8 cellular contexts compared by ENCODE assay signal in the genomic region with DNA sequence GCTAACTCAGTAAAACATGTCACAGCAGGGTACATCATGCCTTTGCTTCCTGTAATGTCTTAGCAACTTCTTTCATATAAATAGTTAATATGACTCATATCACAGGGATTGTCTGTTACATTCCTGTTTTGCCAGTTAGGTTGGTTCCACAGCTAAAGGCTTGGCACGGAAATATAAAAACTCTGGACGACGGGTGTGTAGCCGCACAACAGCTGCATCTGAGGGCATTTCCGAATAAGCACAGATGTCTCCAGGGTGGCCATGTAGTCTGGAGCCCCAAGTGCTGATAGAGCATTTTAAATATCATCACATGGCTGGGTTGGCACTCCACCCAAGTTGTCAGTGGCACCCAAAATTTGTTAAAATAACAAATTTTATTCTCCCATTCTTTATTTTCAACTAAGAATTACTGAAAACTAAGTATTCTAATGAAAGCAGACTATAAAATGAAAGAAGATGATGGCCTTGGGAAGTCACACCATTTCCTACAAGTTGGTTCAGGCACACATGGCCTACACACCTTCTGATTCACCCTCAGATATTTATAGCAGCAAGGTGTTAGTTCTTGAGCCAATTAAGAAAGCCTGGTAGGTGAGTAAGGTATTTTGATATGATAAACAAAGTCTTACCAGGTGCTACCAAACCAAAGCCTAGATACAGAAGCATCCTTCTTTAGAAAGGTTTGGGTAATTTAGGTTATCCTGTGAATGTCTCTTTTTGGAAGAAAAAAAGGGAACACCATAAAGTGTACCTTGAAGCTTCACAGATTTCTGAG.
DNase-seq lines count a peak whose midpoint lies in the region; ATAC-seq and TF ChIP-seq lines count a peak whose summit lies in the region.

No MANE protein-coding gene starts in this region.

- H3K27ac ChIP-seq in OCI-LY1 (ENCODE audit: low read depth, low read length, poor library complexity, severe bottlenecking): peak overlapping the region; percentile 97
- peak overlapping the region in 35 of 59 donors; percentile 3 to 64 (median 34) for H3K27ac ChIP-seq in dorsolateral prefrontal cortex
- H3K27ac ChIP-seq in osteoblast (ENCODE audit: low read depth, low read length): peak overlapping the region; percentile 83

- H3K27me3 ChIP-seq in OCI-LY1 (ENCODE audit: insufficient read depth, low read length): no peaks in the 10 kb centered on the region
- no peaks in the 10 kb centered on the region for H3K27me3 ChIP-seq in dorsolateral prefrontal cortex
- no peaks in the 10 kb centered on the region for H3K27me3 ChIP-seq in osteoblast (ENCODE audit: insufficient read depth, low read length)

- TF ChIP-seq CTCF in OCI-LY1 (IDR thresholded peaks at IDR 0.05; ENCODE audit: low read length) (no peak), dorsolateral prefrontal cortex (IDR thresholded peaks at IDR 0.05 in 54 of 56, conservative IDR thresholded peaks at IDR 0.05 in 2 of 56; ENCODE audit: low read depth in 1 of 56, partially characterized antibody in 56 of 56) (no peak), osteoblast (IDR thresholded peaks at IDR 0.05; ENCODE audit: extremely low read depth, low read depth, low read length) (no peak)

- ATAC-seq in HG02610 (IDR thresholded peaks at IDR 0.05; ENCODE audit: unreplicated experiment) (peak; percentile 16), GM19467 (IDR thresholded peaks at IDR 0.05; ENCODE audit: unreplicated experiment) (no peak)

- H2AFZ ChIP-seq in OCI-LY1 (ENCODE audit: low read length): no peak overlapping the region
- no peak overlapping the region for H2AFZ ChIP-seq in osteoblast (ENCODE audit: low read length)

- H3K9me3 ChIP-seq in OCI-LY1 (ENCODE audit: low read length): 0 out of 2 replicates have a peak, but pooled peaks cover 2% of the 10 kb centered on the region
- H3K9me3 ChIP-seq in osteoblast (ENCODE audit: low read depth, low read length): no peaks in the 10 kb centered on the region

- H3K4me2 ChIP-seq in OCI-LY1 (ENCODE audit: low read length): peak overlapping the region; percentile 20
- peak overlapping the region; percentile 51 for H3K4me2 ChIP-seq in osteoblast (ENCODE audit: insufficient read depth, low read length)

- H4K20me1 ChIP-seq in OCI-LY1 (ENCODE audit: insufficient read depth, low read length) (no peaks in the 10 kb centered on the region), osteoblast (ENCODE audit: insufficient read depth, low read length) (no peaks in the 10 kb centered on the region)

- H3K4me1 ChIP-seq in OCI-LY1 (ENCODE audit: insufficient read depth, low read length, severe bottlenecking) (peaks cover 49% of the 10 kb centered on the region), osteoblast (ENCODE audit: insufficient read depth, low read length) (peaks cover 30% of the 10 kb centered on the region)

- no peaks in the 10 kb centered on the region for H3K9me2 ChIP-seq in OCI-LY1 (ENCODE audit: low read depth, low read length)

- H3F3A ChIP-seq in OCI-LY1 (ENCODE audit: insufficient read depth, low read length): 0 out of 2 replicates have a peak, but pooled peaks cover 9% of the 10 kb centered on the region

- H3K4me3 ChIP-seq in OCI-LY1 (ENCODE audit: low read depth, low read length, poor library complexity, severe bottlenecking) (no peak overlapping the region), dorsolateral prefrontal cortex (no peak overlapping the region), osteoblast (ENCODE audit: insufficient read depth, low read length) (no peak overlapping the region)

- peak overlapping the region; percentile 48 for H3K9ac ChIP-seq in OCI-LY1 (ENCODE audit: low read length)

- intact Hi-C loops in dorsolateral prefrontal cortex (cut with DNase I): no loop called here

- H3K36me3 ChIP-seq in OCI-LY1 (ENCODE audit: insufficient read depth, low read length) (no peaks in the 10 kb centered on the region), osteoblast (ENCODE audit: insufficient read depth, low read length) (no peaks in the 10 kb centered on the region)

- DNase-seq in GM04503 (ENCODE audit: low read depth) (peak; percentile 69), dorsolateral prefrontal cortex (peak in 1 of 10 donors; percentile 24), osteoblast (ENCODE audit: insufficient read length, low spot score, missing footprints) (peak; percentile 48), NCI-H1694 treated with DMSO at 0.1 percent for 48 hours (lab: John Stamatoyannopoulos, UW) (no peak)
- DNase-seq in activated CD8-positive, alpha-beta memory T cell treated with anti-CD3 and anti-CD28 coated beads, Interleukin-2, amount 50 U/mL, for 48 hours: no peak

- H3K79me2 ChIP-seq in OCI-LY1 (ENCODE audit: insufficient read depth, low read length): no peaks in the 10 kb centered on the region
- no peaks in the 10 kb centered on the region for H3K79me2 ChIP-seq in osteoblast (ENCODE audit: insufficient read depth, low read length)

Comparison
In these comparisons a context has a peak if more than half of its experiments do, and no peak if none do; other contexts are left out.
1. DNase-seq: peak in GM04503 (single experiment) and osteoblast (single experiment); none in NCI-H1694 treated with DMSO at 0.1 percent for 48 hours (single experiment) and activated CD8-positive, alpha-beta memory T cell treated with anti-CD3 and anti-CD28 coated beads, Interleukin-2, amount 50 U/mL, for 48 hours (single experiment).
2. H3K27ac ChIP-seq: peak in every context shown above with its lines; median percentile 97 in OCI-LY1; 83 in osteoblast; 34 in dorsolateral prefrontal cortex.